8 cellular contexts compared by ENCODE assay signal in genomic region chr18:9474983-9475642, GRCh38. TPM values are rescaled to one million over a fixed set of nuclear protein-coding genes. Genes with fewer than 3 reads are reported as not detected.
DNase-seq lines count a peak whose midpoint lies in the region; ATAC-seq and TF ChIP-seq lines count a peak whose summit lies in the region.

Gene RALBP1, plus strand, starts transcription at chr18:9475513. Its CDS starts 37,533 bp downstream, at chr18:9513046.

- TF ChIP-seq EP300 in Ishikawa (IDR thresholded peaks at IDR 0.05; ENCODE audit: borderline replicate concordance): no peak; the same call in 1 of the 2 replicates

- TF ChIP-seq RAD21 in Ishikawa (IDR thresholded peaks at IDR 0.05; ENCODE audit: low read depth): no peak

- H3K9me2 ChIP-seq in PC-9 (ENCODE audit: insufficient read depth): no peaks in the 10 kb centered on the region

- H3K4me1 ChIP-seq in PC-9 (replicated peaks; ENCODE audit: insufficient read depth): peaks cover 23% of the 10 kb centered on the region
- H3K4me1 ChIP-seq in mucosa of descending colon (ENCODE audit: low read depth): peaks cover 5% of the 10 kb centered on the region

- peak within 1 kb of the TSS; percentile 94 for H3K27ac ChIP-seq in PC-9
- H3K27ac ChIP-seq in epithelial cell of prostate: peak within 1 kb of the TSS; percentile 95

- peaks cover 25% of the 10 kb centered on the region for H3F3A ChIP-seq in PC-9 (ENCODE audit: insufficient read depth, low read depth)

- POLR2A ChIA-PET in PC-9 (lab: Charles Lee; ENCODE audit: unreplicated experiment): interaction anchor here (0.6 to 1.1 kb wide), 2 partner anchors 39 to 113 kb away, joined by 5 to 11 read pairs; no protein-coding TSS in a partner anchor

- CTCF ChIA-PET in PC-9 (lab: Charles Lee): no interaction called here

- TF ChIP-seq CTCF in PC-9 (conservative IDR thresholded peaks at IDR 0.05) (no peak; the same call in 1 of the 2 replicates), mucosa of descending colon (IDR thresholded peaks at IDR 0.05) (peak; percentile 18)

- H3K79me2 ChIP-seq in PC-9 (ENCODE audit: low read depth): peaks cover 49% of the 10 kb centered on the region

- H3K9me3 ChIP-seq in PC-9 (ENCODE audit: insufficient read depth, low read depth): no peaks in the 10 kb centered on the region
- H3K9me3 ChIP-seq in mucosa of descending colon: no peaks in the 10 kb centered on the region

- H3K4me2 ChIP-seq in PC-9: peak within 1 kb of the TSS; percentile 92

- ATAC-seq in GM21576 (IDR thresholded peaks at IDR 0.05; ENCODE audit: unreplicated experiment) (peak; percentile 91), mucosa of descending colon (peak; percentile 96)

- BruUV-seq in PC-9 (replicated peaks; lab: Mats Ljungman, UMichigan): no TSS peak

- DNase-seq in DMS153 (lab: John Stamatoyannopoulos, UW) (peak; percentile 93), PC-9 (peak; percentile 96 to 100), epithelial cell of prostate (ENCODE audit: low read depth, low spot score) (peak; percentile 97), mucosa of descending colon (peak; percentile 99 to 100 (median 100))
- DNase-seq in activated T-cell treated with anti-CD3 and anti-CD28 coated beads, Interleukin-2, amount 50 U/mL, for 1 hour: peak; percentile 98
- DNase-seq in stimulated activated CD8-positive, alpha-beta memory T cell treated with anti-CD3 and anti-CD28 coated beads, Interleukin-4, amount 100 ng/mL, for 24 hours (ENCODE audit: low read depth): peak; percentile 98

- peak within 1 kb of the TSS; percentile 87 for H2AFZ ChIP-seq in PC-9

- H4K20me1 ChIP-seq in PC-9 (ENCODE audit: insufficient read depth): no peaks in the 10 kb centered on the region

- H3K4me3 ChIP-seq in PC-9: peak within 1 kb of the TSS; percentile 68
- peak within 1 kb of the TSS; percentile 67 for H3K4me3 ChIP-seq in mucosa of descending colon

- intact Hi-C loops in PC-9 (cut with micrococcal nuclease; ENCODE audit: unreplicated experiment): loop anchor here (1.0 to 5.0 kb wide), 6 partner anchors 40 to 338 kb away; partner anchors contain the start of genes ANKRD12 and TWSG1
- intact Hi-C loops in mucosa of descending colon (cut with DNase I, micrococcal nuclease): no loop called here

- H3K27me3 ChIP-seq in PC-9 (ENCODE audit: insufficient read depth, low read depth): no peaks in the 10 kb centered on the region

- H3K36me3 ChIP-seq in PC-9 (ENCODE audit: low read depth): no peaks in the 10 kb centered on the region
- H3K36me3 ChIP-seq in mucosa of descending colon (ENCODE audit: low read depth): no peaks in the 10 kb centered on the region

TF ChIP-seq in Ishikawa, 13 proteins besides CTCF, POLR2A, EP300 and RAD21:
- TF ChIP-seq ZBTB7A (IDR thresholded peaks at IDR 0.05; ENCODE audit: low read depth) (no peak), TEAD4 (IDR thresholded peaks at IDR 0.05) (no peak; the same call in 1 of the 2 replicates), EGR1 (IDR thresholded peaks at IDR 0.05) (no peak), FOXM1 (IDR thresholded peaks at IDR 0.05; ENCODE audit: borderline replicate concordance, low read depth) (peak; percentile 34; the same call in 1 of the 2 replicates), YY1 (IDR thresholded peaks at IDR 0.05; ENCODE audit: low read depth) (no peak), TAF1 (IDR thresholded peaks at IDR 0.05; ENCODE audit: low read depth) (peak; percentile 85), CEBPB (IDR thresholded peaks at IDR 0.05) (no peak), REST (IDR thresholded peaks at IDR 0.05; ENCODE audit: low read depth) (no peak; the same call in 1 of the 2 replicates), CREB1 (IDR thresholded peaks at IDR 0.05; ENCODE audit: low read depth) (peak; percentile 78), USF1 (IDR thresholded peaks at IDR 0.05) (peak; percentile 31), MAX (IDR thresholded peaks at IDR 0.05) (no peak; the same call in none of the 2 replicates), NFIC (IDR thresholded peaks at IDR 0.05) (no peak)

RNA-seq across cellular contexts. Expression of gene RALBP1, which starts in this region (rescaled TPM):
- total RNA-seq in PC-9 (2021) (91.3 and 95.0 TPM in 2 replicates), mucosa of descending colon (10 to 100 TPM; 51.1 to 80.3 (median 51.1) TPM)

Comparison
In these comparisons a context has a peak if more than half of its experiments do, and no peak if none do; other contexts are left out.
1. Peak in every context shown above with its lines: DNase-seq, ATAC-seq, H3K4me3 ChIP-seq and H3K27ac ChIP-seq.